13 cellular contexts compared by ENCODE assay signal in genomic region chr7:122748195-122748594, GRCh38. TPM values are rescaled to one million over a fixed set of nuclear protein-coding genes. Genes with fewer than 3 reads are reported as not detected.
DNase-seq lines count a peak whose midpoint lies in the region; ATAC-seq lines count a peak whose summit lies in the region.
"Had no signal": no experiment of that assay in that cellular context is flagged by ENCODE, and none has a peak within 500 bp of the region (broad histone marks: within the 10 kb centered on the region; RNA-seq: fewer than 3 reads in every experiment).

No MANE protein-coding gene starts in this region.

- no peak for ATAC-seq in GM21723 (IDR thresholded peaks at IDR 0.05; ENCODE audit: unreplicated experiment)
- ATAC-seq: A549, GM23338 had no signal

- peak; percentile 57 for DNase-seq in NCI-H2171 (lab: John Stamatoyannopoulos, UW)
- DNase-seq in RPMI7951 (ENCODE audit: low read depth) = peak; percentile 24
- DNase-seq in inferior parietal cortex (ENCODE audit: extremely low spot score) = peak; percentile 57
- DNase-seq in stimulated activated CD4-positive, alpha-beta T cell treated with anti-CD3 and anti-CD28 coated beads, Interleukin-4, amount 100 ng/mL, for 1 hour = no peak
- DNase-seq in AML-193 (lab: John Stamatoyannopoulos, UW) = no peak
- DNase-seq in NCI-H345 treated with DMSO at 0.1 percent for 48 hours (lab: John Stamatoyannopoulos, UW; ENCODE audit: unreplicated experiment) = no peak
- DNase-seq: Caco-2; CD8-positive, alpha-beta memory T cell; DMS53; H7 had no signal

RNA-seq across cellular contexts. Expression of gene RNF148, which starts 45.5 kb away (rescaled TPM):
- total RNA-seq in RPMI7951 (2014; rRNA removed; shearing (Covaris generic)) = not detected in 2 replicates
- total RNA-seq: Caco-2; CD8-positive, alpha-beta memory T cell; H7 had no signal

RNA-seq across cellular contexts. Expression of gene RNF133, which starts 49.3 kb away (rescaled TPM):
- total RNA-seq in RPMI7951 (2014; rRNA removed; shearing (Covaris generic)) = not detected in 2 replicates
- total RNA-seq: Caco-2; CD8-positive, alpha-beta memory T cell; H7 had no signal

Comparison
In these comparisons a context has a peak if more than half of its experiments do, and no peak if none do; other contexts are left out.
1. DNase-seq: peak in NCI-H2171 (single experiment), RPMI7951 (single experiment) and inferior parietal cortex (single experiment); none in stimulated activated CD4-positive, alpha-beta T cell treated with anti-CD3 and anti-CD28 coated beads, Interleukin-4, amount 100 ng/mL, for 1 hour (single experiment), AML-193 (0 of 2) and NCI-H345 treated with DMSO at 0.1 percent for 48 hours (single experiment).